In genomic region chr11:86972734-86973133, GRCh38 we compare ENCODE assay signal across 29 cellular contexts.
"Had no signal": no experiment of that assay in that cellular context is flagged by ENCODE, and none has a peak within 500 bp of the region (broad histone marks: within the 10 kb centered on the region; RNA-seq: fewer than 3 reads in every experiment).

No MANE protein-coding gene starts in this region.

- DNase-seq: colonic mucosa; cortex of kidney; dermis blood vessel endothelial cell; dorsolateral prefrontal cortex; effector CD4-positive, alpha-beta T cell; effector CD8-positive, alpha-beta T cell; effector memory CD4-positive, alpha-beta T cell; effector memory CD8-positive, alpha-beta T cell; endodermal cell; erythroblast; esophagus squamous epithelium; foreskin fibroblast; foreskin keratinocyte; foreskin melanocyte; gastrocnemius medialis; glutamatergic neuron; head of caudate nucleus; heart left ventricle; heart right ventricle had no signal

- H3K27me3 Mint-ChIP-seq: dendritic cell treated with granulocyte-macrophage colony-stimulating factor and Interleukin-4, amounts not matched to agents 40 ng/mL and 50 ng/mL, for 4 days had no signal

- H3K4me3 ChIP-seq: colonic mucosa, coronary artery, dorsolateral prefrontal cortex, esophagus muscularis mucosa, esophagus squamous epithelium, gastrocnemius medialis, gastroesophageal sphincter, heart left ventricle, heart right ventricle had no signal

- H3K4me3 Mint-ChIP-seq: dendritic cell treated with granulocyte-macrophage colony-stimulating factor and Interleukin-4, amounts not matched to agents 40 ng/mL and 50 ng/mL, for 4 days; effector memory CD8-positive, alpha-beta T cell; endodermal cell had no signal

- H3K9me3 ChIP-seq: colonic mucosa had no signal

- H3K36me3 ChIP-seq: colonic mucosa, esophagus muscularis mucosa, esophagus squamous epithelium, gastrocnemius medialis, gastroesophageal sphincter, heart left ventricle, heart right ventricle had no signal

- H3K27me3 ChIP-seq: colonic mucosa, dorsolateral prefrontal cortex, esophagus muscularis mucosa, esophagus squamous epithelium, gastrocnemius medialis, gastroesophageal sphincter, heart left ventricle, heart right ventricle had no signal

- FAIRE-seq: colon, endometrium, endothelial cell of umbilical vein, frontal cortex had no signal

- H3K27ac ChIP-seq: colonic mucosa, coronary artery, dorsolateral prefrontal cortex, epithelial cell of prostate, esophagus muscularis mucosa, esophagus squamous epithelium, foreskin keratinocyte, gastrocnemius medialis, gastroesophageal sphincter, heart left ventricle, heart right ventricle had no signal

- H3K27ac Mint-ChIP-seq: dendritic cell treated with granulocyte-macrophage colony-stimulating factor and Interleukin-4, amounts not matched to agents 40 ng/mL and 50 ng/mL, for 4 days; effector memory CD8-positive, alpha-beta T cell; endodermal cell had no signal

- H3K4me1 ChIP-seq: colonic mucosa, esophagus squamous epithelium, foreskin keratinocyte had no signal

- ATAC-seq: effector memory CD8-positive, alpha-beta T cell; esophagus mucosa; foreskin keratinocyte; gastrocnemius medialis; gastroesophageal sphincter; heart left ventricle; heart right ventricle had no signal
